8 cellular contexts compared by ENCODE assay signal in genomic region chr10:17644485-17644964, GRCh38. TPM values are rescaled to one million over a fixed set of nuclear protein-coding genes. Genes with fewer than 3 reads are reported as not detected.
DNase-seq lines count a peak whose midpoint lies in the region; ATAC-seq and TF ChIP-seq lines count a peak whose summit lies in the region.

No MANE protein-coding gene starts in this region.

- no peaks in the 10 kb centered on the region for H3K27me3 ChIP-seq in HUES6 (ENCODE audit: control insufficient read depth, insufficient read depth, low read length)
- H3K27me3 ChIP-seq in psoas muscle (ENCODE audit: insufficient read depth in 3 of 3, low read length in 2 of 3): no peaks in the 10 kb centered on the region

- ATAC-seq in GM21515 (IDR thresholded peaks at IDR 0.05; ENCODE audit: unreplicated experiment) (peak; percentile 39), Right ventricle myocardium superior (ENCODE audit: poor library complexity) (peak; percentile 10), psoas muscle (peak; percentile 14 to 35 (median 27))

- TF ChIP-seq CTCF in psoas muscle (IDR thresholded peaks at IDR 0.05): no peak

- H3K27ac ChIP-seq in HUES6 (ENCODE audit: low read depth, low read length): peak overlapping the region; percentile 99
- H3K27ac ChIP-seq in psoas muscle: peak overlapping the region; percentile 99

- H3K27ac Mint-ChIP-seq in activated CD4-positive, alpha-beta memory T cell treated with anti-CD3 and anti-CD28 coated beads, Interleukin-2, amount 10 ng/mL, durations not matched to agents 7 days and 5 days: peak overlapping the region; percentile 98

- H3K4me3 Mint-ChIP-seq in activated CD4-positive, alpha-beta memory T cell treated with anti-CD3 and anti-CD28 coated beads, Interleukin-2, amount 10 ng/mL, durations not matched to agents 7 days and 5 days: peak overlapping the region; percentile 100

- H3K36me3 ChIP-seq in HUES6 (ENCODE audit: control insufficient read depth, insufficient read depth, low read length): 0 out of 2 replicates have a peak, but pooled peaks cover 5% of the 10 kb centered on the region
- peaks cover 0 to 3% of the 10 kb centered on the region in 2 donors for H3K36me3 ChIP-seq in psoas muscle (ENCODE audit: insufficient read depth in 1 of 2, low read depth in 1 of 2)

- H3K4me3 ChIP-seq in HUES6 (ENCODE audit: low read depth, low read length) (peak overlapping the region; percentile 83), psoas muscle (peak overlapping the region; percentile 90)

- peaks cover 5% of the 10 kb centered on the region for H3K9me3 Mint-ChIP-seq in activated CD4-positive, alpha-beta memory T cell treated with anti-CD3 and anti-CD28 coated beads, Interleukin-2, amount 10 ng/mL, durations not matched to agents 7 days and 5 days

- 0 to 1% (median 0%) methylated on average over 9 of the region's 9 CpGs for WGBS in psoas muscle, 3 donors

- H3K9me3 ChIP-seq in HUES6 (ENCODE audit: control insufficient read depth, insufficient read depth, low read depth, low read length): peaks cover 4% of the 10 kb centered on the region; the same call in 1 of the 2 replicates
- H3K9me3 ChIP-seq in psoas muscle: no peaks in the 10 kb centered on the region

- H3K36me3 Mint-ChIP-seq in activated CD4-positive, alpha-beta memory T cell treated with anti-CD3 and anti-CD28 coated beads, Interleukin-2, amount 10 ng/mL, durations not matched to agents 7 days and 5 days (ENCODE audit: low read depth): peaks cover 46% of the 10 kb centered on the region

- intact Hi-C loops in Right ventricle myocardium superior (cut with DNase I) (no loop called here), psoas muscle (cut with DNase I) (no loop called here)

- CTCF ChIA-PET in activated CD4-positive, alpha-beta memory T cell treated with anti-CD3 and anti-CD28 coated beads, Interleukin-2, amount 10 ng/mL, durations not matched to agents 7 days and 5 days (lab: Charles Lee): interaction anchor here (0.6 to 2.7 kb wide), 8 partner anchors 10 to 99 kb away, joined by 3 to 11 read pairs (median 6); no protein-coding TSS in a partner anchor

- peak overlapping the region; percentile 92 for H3K9ac ChIP-seq in HUES6 (ENCODE audit: low read length)

- no peaks in the 10 kb centered on the region for H3K27me3 Mint-ChIP-seq in activated CD4-positive, alpha-beta memory T cell treated with anti-CD3 and anti-CD28 coated beads, Interleukin-2, amount 10 ng/mL, durations not matched to agents 7 days and 5 days

- H3K4me1 ChIP-seq in HUES6 (ENCODE audit: control insufficient read depth, insufficient read depth, low read length) (peaks cover 12% of the 10 kb centered on the region), psoas muscle (peaks cover 36% of the 10 kb centered on the region)

- DNase-seq in ELR (ENCODE audit: low read depth) (peak; percentile 55), Right ventricle myocardium superior (no peak), psoas muscle (no peak), islet precursor cell (no peak)
- no peak for DNase-seq in activated CD4-positive, alpha-beta memory T cell treated with anti-CD3 and anti-CD28 coated beads, Interleukin-2, amount 10 ng/mL, durations not matched to agents 7 days and 5 days
- DNase-seq in activated CD8-positive, alpha-beta memory T cell treated with anti-CD3 and anti-CD28 coated beads, Interleukin-2, amount 50 U/mL, for 4 hours: no peak

- H3K4me1 Mint-ChIP-seq in activated CD4-positive, alpha-beta memory T cell treated with anti-CD3 and anti-CD28 coated beads, Interleukin-2, amount 10 ng/mL, durations not matched to agents 7 days and 5 days: peaks cover 64% of the 10 kb centered on the region

- POLR2A ChIA-PET in activated CD4-positive, alpha-beta memory T cell treated with anti-CD3 and anti-CD28 coated beads, Interleukin-2, amount 10 ng/mL, durations not matched to agents 7 days and 5 days (lab: Charles Lee): interaction anchor here (0.6 to 6.8 kb wide), 34 partner anchors 11 to 1785 kb away, joined by 3 to 237 read pairs (median 9); partner anchors contain the start of genes ARL5B, HACD1, MINDY3 and RSU1

RNA-seq across cellular contexts. Expression of gene STAM, which starts 0.6 kb away (rescaled TPM):
- 10 to 100 TPM; 39.8 to 39.9 TPM for total RNA-seq in activated CD4-positive, alpha-beta memory T cell treated with anti-CD3 and anti-CD28 coated beads, Interleukin-2, amount 10 ng/mL, durations not matched to agents 7 days and 5 days
- total RNA-seq in Right ventricle myocardium superior (18.0 TPM), psoas muscle (10 to 100 TPM; 22.1 to 42.4 (median 36.1) TPM)
- polyA plus RNA-seq in psoas muscle: 10 to 100 TPM; 16.3 to 31.9 (median 20.0) TPM

RNA-seq across cellular contexts. Expression of gene HACD1, which starts 27.4 kb away (rescaled TPM):
- total RNA-seq in activated CD4-positive, alpha-beta memory T cell treated with anti-CD3 and anti-CD28 coated beads, Interleukin-2, amount 10 ng/mL, durations not matched to agents 7 days and 5 days: 1 to 10 TPM; 3.7 to 4.6 TPM
- total RNA-seq in Right ventricle myocardium superior (139 TPM), psoas muscle (10 to 100 TPM; 35.7 to 61.8 (median 38.9) TPM)
- polyA plus RNA-seq in psoas muscle: 10 to 100 TPM; 23.4 to 32.5 (median 24.3) TPM

Comparison
In these comparisons a context has a peak if more than half of its experiments do, and no peak if none do; other contexts are left out.
1. RNA of gene HACD1, which starts 27.4 kb away (total RNA-seq): 139 TPM in Right ventricle myocardium superior (single experiment) and 35.7 to 61.8 TPM in psoas muscle; 3.7 to 4.6 TPM in activated CD4-positive, alpha-beta memory T cell treated with anti-CD3 and anti-CD28 coated beads, Interleukin-2, amount 10 ng/mL, durations not matched to agents 7 days and 5 days; every median in the first group is over 4 times any median in the second.
2. Peak in every context shown above with its lines, with median percentiles within 50 percentile points of each other: ATAC-seq.